ENCODE assay signal across 16 cellular contexts in genomic region chr3:149390772-149391212, GRCh38. TPM values are rescaled to one million over a fixed set of nuclear protein-coding genes. Genes with fewer than 3 reads are reported as not detected.
DNase-seq lines count a peak whose midpoint lies in the region; ATAC-seq and TF ChIP-seq lines count a peak whose summit lies in the region.
"Had no signal": no experiment of that assay in that cellular context is flagged by ENCODE, and none has a peak within 500 bp of the region (broad histone marks: within the 10 kb centered on the region; RNA-seq: fewer than 3 reads in every experiment).

No MANE protein-coding gene starts in this region.

- H4K8ac ChIP-seq in mesenchymal stem cell (ENCODE audit: low read length) = no peak overlapping the region

- H4K91ac ChIP-seq in mesenchymal stem cell (ENCODE audit: low read length) = peak overlapping the region; percentile 4

- H3K4me3 Mint-ChIP-seq in Caco-2 (ENCODE audit: unreplicated experiment) (no peak overlapping the region), neural progenitor cell (no peak overlapping the region)

- no peak overlapping the region for H3K4me2 ChIP-seq in mesenchymal stem cell (ENCODE audit: low read length, poor library complexity, severe bottlenecking)
- H3K4me2 ChIP-seq in neural progenitor cell = no peak overlapping the region

- no peaks in the 10 kb centered on the region for H3K9me3 Mint-ChIP-seq in Caco-2 (ENCODE audit: unreplicated experiment)
- H3K9me3 Mint-ChIP-seq in neural progenitor cell = peaks cover 16% of the 10 kb centered on the region

- H3K36me3 Mint-ChIP-seq in Caco-2 (ENCODE audit: insufficient read depth, unreplicated experiment) = peaks cover 20% of the 10 kb centered on the region
- no peaks in the 10 kb centered on the region for H3K36me3 Mint-ChIP-seq in neural progenitor cell

- peak overlapping the region in 1 of 2 experiments; percentile 6 for H3K14ac ChIP-seq in mesenchymal stem cell (ENCODE audit: low read length in 2 of 2)

- no peak overlapping the region for H3K23ac ChIP-seq in mesenchymal stem cell (ENCODE audit: low read length in 2 of 2)

- H3K79me1 ChIP-seq in mesenchymal stem cell (replicated peaks; ENCODE audit: low read length, poor library complexity, severe bottlenecking) = no peaks in the 10 kb centered on the region

- 91% methylated on average over 6 of the region's 6 CpGs for WGBS in mesenchymal stem cell

- H3K4me1 ChIP-seq in Caco-2 (peaks cover 37% of the 10 kb centered on the region), breast epithelium (peaks cover 0 to 9% of the 10 kb centered on the region in 2 donors), mesenchymal stem cell (ENCODE audit: control insufficient read depth, insufficient read depth, low read depth, low read length) (peaks cover 2% of the 10 kb centered on the region), neural progenitor cell (no peaks in the 10 kb centered on the region)

- no peak for ATAC-seq in HG03520 (IDR thresholded peaks at IDR 0.05; ENCODE audit: unreplicated experiment)

- H3K27me3 Mint-ChIP-seq in Caco-2 (ENCODE audit: insufficient read depth, unreplicated experiment) (no peaks in the 10 kb centered on the region), neural progenitor cell (ENCODE audit: insufficient read depth, low read depth) (peaks cover 3% of the 10 kb centered on the region)

- BruUV-seq in Caco-2 (replicated peaks; lab: Mats Ljungman, UMichigan) = no TSS peak

- TF ChIP-seq CTCF in Caco-2 (IDR thresholded peaks at IDR 0.05; ENCODE audit: insufficient read depth in 1 of 2, low read depth in 1 of 2, low read length in 1 of 2, severe bottlenecking in 1 of 2, unreplicated experiment in 1 of 2) (no peak), breast epithelium (IDR thresholded peaks at IDR 0.05) (no peak), neural progenitor cell (IDR thresholded peaks at IDR 0.05) (no peak), GM10266 (IDR thresholded peaks at IDR 0.05; ENCODE audit: control insufficient read depth, insufficient read depth, low read depth, missing control alignments) (no peak)

- peak overlapping the region in 1 of 2 experiments; percentile 91 for H2BK12ac ChIP-seq in mesenchymal stem cell (ENCODE audit: low read length in 2 of 2)

- peaks cover 44% of the 10 kb centered on the region for H3K4me1 Mint-ChIP-seq in Caco-2 (ENCODE audit: low read depth, unreplicated experiment)
- H3K4me1 Mint-ChIP-seq in neural progenitor cell = peaks cover 7% of the 10 kb centered on the region

- H3K9ac ChIP-seq in mesenchymal stem cell (ENCODE audit: low read length) (no peak overlapping the region), neural progenitor cell (no peak overlapping the region)

- H3K79me2 ChIP-seq in neural progenitor cell (ENCODE audit: low read depth) = no peaks in the 10 kb centered on the region

- no peak overlapping the region for H2AFZ ChIP-seq in mesenchymal stem cell (ENCODE audit: low read depth, low read length)
- H2AFZ ChIP-seq in neural progenitor cell (replicated peaks) = no peak overlapping the region

- no peak overlapping the region for H2BK5ac ChIP-seq in mesenchymal stem cell (ENCODE audit: low read depth, low read length, poor library complexity, severe bottlenecking)

- H3K4ac ChIP-seq in mesenchymal stem cell (ENCODE audit: low read depth in 1 of 2, low read length in 2 of 2) = peak overlapping the region in 1 of 2 experiments; percentile 9

- H3K9me3 ChIP-seq in Caco-2 (peaks cover 10% of the 10 kb centered on the region; the same call in 1 of the 2 replicates), breast epithelium (no peaks in the 10 kb centered on the region), mesenchymal stem cell (ENCODE audit: control insufficient read depth, low read length) (peaks cover 5% of the 10 kb centered on the region), neural progenitor cell (ENCODE audit: low read depth) (no peaks in the 10 kb centered on the region)
- H3K9me3 ChIP-seq: HAP-1 had no signal

- peak overlapping the region; percentile 41 for H3K27ac Mint-ChIP-seq in Caco-2 (ENCODE audit: unreplicated experiment)
- no peak overlapping the region for H3K27ac Mint-ChIP-seq in neural progenitor cell

- peak overlapping the region; percentile 34 for H2AK5ac ChIP-seq in mesenchymal stem cell (ENCODE audit: low read length, severe bottlenecking)

- H3K36me3 ChIP-seq in Caco-2 (ENCODE audit: control insufficient read depth, insufficient read depth, low read length) = no peaks in the 10 kb centered on the region
- H3K36me3 ChIP-seq in breast epithelium = no peaks in the 10 kb centered on the region
- H3K36me3 ChIP-seq in mesenchymal stem cell (ENCODE audit: control insufficient read depth in 1 of 2, insufficient read depth in 2 of 2, low read depth in 1 of 2, low read length in 2 of 2) = no peaks in the 10 kb centered on the region
- H3K36me3 ChIP-seq in neural progenitor cell = no peaks in the 10 kb centered on the region
- H3K36me3 ChIP-seq: HAP-1 had no signal

- peak overlapping the region in 1 of 2 experiments; percentile 15 for H3K18ac ChIP-seq in mesenchymal stem cell (ENCODE audit: low read depth in 1 of 2, low read length in 2 of 2)

- no peak overlapping the region for H2BK120ac ChIP-seq in mesenchymal stem cell (ENCODE audit: low read depth, low read length)

- CTCF ChIA-PET in Caco-2 (lab: Charles Lee) = no interaction called here

- TF ChIP-seq POLR2A in breast epithelium (IDR thresholded peaks at IDR 0.05) = no peak

- H3K27me3 ChIP-seq in Caco-2 (replicated peaks; ENCODE audit: control insufficient read depth, insufficient read depth, low read length) (no peaks in the 10 kb centered on the region), breast epithelium (no peaks in the 10 kb centered on the region), mesenchymal stem cell (ENCODE audit: control insufficient read depth in 1 of 2, insufficient read depth in 1 of 2, low read length in 2 of 2) (no peaks in the 10 kb centered on the region), neural progenitor cell (no peaks in the 10 kb centered on the region)

- H3K4me3 ChIP-seq in Caco-2 (ENCODE audit: low read depth, low read length) = no peak overlapping the region
- no peak overlapping the region for H3K4me3 ChIP-seq in breast epithelium
- no peak overlapping the region for H3K4me3 ChIP-seq in mesenchymal stem cell (ENCODE audit: insufficient read depth in 1 of 2, low read depth in 1 of 2, low read length in 2 of 2)
- H3K4me3 ChIP-seq in neural progenitor cell = no peak overlapping the region
- H3K4me3 ChIP-seq: coronary artery, HAP-1 had no signal

- no peaks in the 10 kb centered on the region for H4K20me1 ChIP-seq in neural progenitor cell (ENCODE audit: low read depth)

- H3F3A ChIP-seq in neural progenitor cell (ENCODE audit: low read depth) = no peaks in the 10 kb centered on the region

- no peak for DNase-seq in Caco-2
- peak; percentile 70 for DNase-seq in LoVo (ENCODE audit: low spot score)
- DNase-seq in breast epithelium (ENCODE audit: low spot score in 2 of 2) = no peak
- no peak for DNase-seq in mesenchymal stem cell
- no peak for DNase-seq in neural progenitor cell (ENCODE audit: low spot score)
- no peak for DNase-seq in GM10266 (ENCODE audit: extremely low spot score)
- no peak for DNase-seq in NCI-H2029 treated with DMSO at 0.1 percent for 48 hours (lab: John Stamatoyannopoulos, UW)
- DNase-seq: activated CD4-positive, alpha-beta T cell treated with anti-CD3 and anti-CD28 coated beads, Interleukin-2, amount 50 U/mL, for 48 hours; amygdala; Karpas-422; NCI-H1694 treated with DMSO at 0.1 percent for 48 hours; NCI-H510A treated with DMSO at 0.1 percent for 48 hours; T-helper 9 cell had no signal

- H2BK15ac ChIP-seq in mesenchymal stem cell (ENCODE audit: low read depth, poor library complexity, severe bottlenecking) = no peak overlapping the region

- H3K27ac ChIP-seq in breast epithelium (peak overlapping the region; percentile 62 to 96), mesenchymal stem cell (ENCODE audit: low read length, poor library complexity, severe bottlenecking) (no peak overlapping the region), neural progenitor cell (no peak overlapping the region)
- H3K27ac ChIP-seq: coronary artery had no signal

- intact Hi-C loops in Caco-2 (cut with micrococcal nuclease; ENCODE audit: unreplicated experiment) (loop anchor here (10.0 kb wide), 1 partner anchor 436 kb away; no protein-coding TSS in a partner anchor), breast epithelium (cut with DNase I; ENCODE audit: low total_unique reads) (no loop called here)

- POLR2A ChIA-PET in Caco-2 (lab: Charles Lee) = no interaction called here

RNA-seq across cellular contexts. Expression of gene TM4SF1, which starts 13.3 kb away (rescaled TPM):
- total RNA-seq in Caco-2 (2022) = 49.2 and 78.3 TPM in 2 replicates
- 100 to 1,000 TPM in 2 of 3 donors, 10 to 100 TPM in 1; 48.5 to 559 (median 290) TPM for total RNA-seq in breast epithelium
- polyA plus RNA-seq in mesenchymal stem cell (2013, experiment 1 of 2) = 80.3 TPM
- 86.8 TPM for polyA plus RNA-seq in mesenchymal stem cell (2013, experiment 2 of 2)
- total RNA-seq in neural progenitor cell (ENCODE audit: low replicate concordance) = not detected in 2 replicates

RNA-seq across cellular contexts. Expression of gene TM4SF18, which starts 57.4 kb away (rescaled TPM):
- total RNA-seq in Caco-2 (2022) = not detected in 2 replicates
- 10 to 100 TPM in 2 of 3 donors, 1 to 10 TPM in 1; 7.2 to 43.8 (median 25.9) TPM for total RNA-seq in breast epithelium
- polyA plus RNA-seq in mesenchymal stem cell (2013, experiment 1 of 2) = 0.94 TPM
- 0.88 TPM for polyA plus RNA-seq in mesenchymal stem cell (2013, experiment 2 of 2)
- total RNA-seq in neural progenitor cell (ENCODE audit: low replicate concordance) = not detected in 2 replicates

Comparison
In these comparisons a context has a peak if more than half of its experiments do, and no peak if none do; other contexts are left out.
1. H3K27ac ChIP-seq: peak in breast epithelium (2 of 2); none in mesenchymal stem cell (single experiment) and neural progenitor cell (single experiment).
2. RNA of gene TM4SF1, which starts 13.3 kb away (total RNA-seq): 48.5 to 559 TPM in breast epithelium and 49.2 to 78.3 TPM in Caco-2; not detected in neural progenitor cell; every median in the first group is over 10 times any median in the second.